In the genomic region with DNA sequence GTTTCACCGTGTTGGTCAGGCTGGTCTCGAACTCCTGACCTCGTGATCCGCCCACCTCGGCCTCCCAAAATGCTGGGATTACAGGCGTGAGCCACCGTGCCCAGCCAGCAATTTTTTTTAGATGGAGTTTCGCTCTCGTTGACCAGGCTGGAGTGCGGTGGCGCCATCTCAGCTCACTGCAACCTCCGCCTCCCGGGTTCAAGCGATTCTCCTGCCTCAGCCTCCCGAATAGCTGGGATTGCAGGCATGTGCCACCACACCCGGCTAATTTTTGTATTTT, we compare ENCODE assay signal across 12 cellular contexts. TPM values are rescaled to one million over a fixed set of nuclear protein-coding genes. Genes with fewer than 3 reads are reported as not detected.
A peak's percentile ranks its signal among the peaks of the same experiment; 100 is the strongest.
DNase-seq lines count a peak whose midpoint lies in the region; ATAC-seq and TF ChIP-seq lines count a peak whose summit lies in the region.
"Not testable (repeated sequence)": the region's sequence is repeated elsewhere in the genome, so short reads cannot be mapped to it uniquely, and the experiment has no call there.
"Had no signal": no experiment of that assay in that cellular context is flagged by ENCODE, and none has a peak within 500 bp of the region (broad histone marks: within the 10 kb centered on the region; RNA-seq: fewer than 3 reads in every experiment).

No MANE protein-coding gene starts in this region.

- H3K9me3 ChIP-seq in PC-9 (ENCODE audit: insufficient read depth, low read depth); endodermal cell (ENCODE audit: control insufficient read depth, low read length): not testable (repeated sequence)

- not testable (repeated sequence) for H3K9me2 ChIP-seq in GM23338 (ENCODE audit: insufficient read depth); PC-9 (ENCODE audit: insufficient read depth)

- not testable (repeated sequence) for H3K9ac ChIP-seq in endodermal cell (ENCODE audit: extremely low read depth, low read length, poor library complexity, severe bottlenecking)

- H3K4me2 ChIP-seq in GM23338, result peak overlapping the region; percentile 92
- H3K4me2 ChIP-seq in PC-9, result peak overlapping the region; percentile 79

- H4K20me1 ChIP-seq in GM23338 (replicated peaks; ENCODE audit: insufficient read depth) (peaks cover 36% of the 10 kb centered on the region), PC-9 (ENCODE audit: insufficient read depth) (peaks cover 43% of the 10 kb centered on the region)

- POLR2A ChIA-PET in PC-9 (lab: Charles Lee; ENCODE audit: unreplicated experiment); naive thymus-derived CD8-positive, alpha-beta T cell (lab: Charles Lee): not testable (repeated sequence)
- POLR2A ChIA-PET in activated CD4-positive, alpha-beta memory T cell treated with anti-CD3 and anti-CD28 coated beads, Interleukin-2, amount 10 ng/mL, durations not matched to agents 7 days and 5 days (lab: Charles Lee), result interaction anchor here (0.9 to 1.3 kb wide), 3 partner anchors 9 to 25 kb away, joined by 3 to 4 read pairs (median 3); no protein-coding TSS in a partner anchor

- H3K27me3 ChIP-seq in GM23338 (ENCODE audit: insufficient read depth); PC-9 (ENCODE audit: insufficient read depth, low read depth); endodermal cell (ENCODE audit: control insufficient read depth, insufficient read depth, low read length, poor library complexity, severe bottlenecking): not testable (repeated sequence)

- not testable (repeated sequence) for DNase-seq in AG10803 (ENCODE audit: low read depth); GM23338 (ENCODE audit: low spot score); PC-9; activated CD4-positive, alpha-beta memory T cell treated with anti-CD3 and anti-CD28 coated beads, Interleukin-2, amount 10 ng/mL, durations not matched to agents 7 days and 5 days; endodermal cell; naive thymus-derived CD8-positive, alpha-beta T cell; stimulated activated effector memory CD8-positive, alpha-beta T cell treated with anti-CD3 and anti-CD28 coated beads, Interleukin-12 subunit alpha, Interleukin-12 subunit beta, amount 100 ng/mL, for 72 hours (ENCODE audit: low spot score in 2 of 2)

- H2AFZ ChIP-seq in GM23338, PC-9: not testable (repeated sequence)

- H3K79me2 ChIP-seq in GM23338 (replicated peaks; ENCODE audit: insufficient read depth) (peaks cover 63% of the 10 kb centered on the region), PC-9 (ENCODE audit: low read depth) (peaks cover 64% of the 10 kb centered on the region)

- H3K9me3 Mint-ChIP-seq in GM23338; activated CD4-positive, alpha-beta memory T cell treated with anti-CD3 and anti-CD28 coated beads, Interleukin-2, amount 10 ng/mL, durations not matched to agents 7 days and 5 days; activated naive CD8-positive, alpha-beta T cell (ENCODE audit: low read depth); endodermal cell; naive thymus-derived CD8-positive, alpha-beta T cell; stimulated activated effector memory CD8-positive, alpha-beta T cell treated with anti-CD3 and anti-CD28 coated beads, Interleukin-12 subunit alpha, Interleukin-12 subunit beta, amount 100 ng/mL, for 72 hours: not testable (repeated sequence)

- H3K4me3 ChIP-seq in AG10803 (ENCODE audit: low read length) (peak overlapping the region; percentile 93; the same call in 1 of the 2 replicates), GM23338 (peak overlapping the region; percentile 90; the same call in 1 of the 2 replicates), PC-9 (peak overlapping the region; percentile 98; the same call in 1 of the 2 replicates)
- not testable (repeated sequence) for H3K4me3 ChIP-seq in endodermal cell (ENCODE audit: low read length)

- peak overlapping the region; percentile 97 for H3K4me3 Mint-ChIP-seq in GM23338
- H3K4me3 Mint-ChIP-seq in activated CD4-positive, alpha-beta memory T cell treated with anti-CD3 and anti-CD28 coated beads, Interleukin-2, amount 10 ng/mL, durations not matched to agents 7 days and 5 days, result peak overlapping the region; percentile 98
- H3K4me3 Mint-ChIP-seq in activated naive CD8-positive, alpha-beta T cell, result peak overlapping the region; percentile 97
- peak overlapping the region; percentile 92 for H3K4me3 Mint-ChIP-seq in endodermal cell
- peak overlapping the region in 8 of 10 donors; percentile 45 to 99 (median 95) for H3K4me3 Mint-ChIP-seq in naive thymus-derived CD8-positive, alpha-beta T cell
- peak overlapping the region; percentile 96 for H3K4me3 Mint-ChIP-seq in stimulated activated effector memory CD8-positive, alpha-beta T cell treated with anti-CD3 and anti-CD28 coated beads, Interleukin-12 subunit alpha, Interleukin-12 subunit beta, amount 100 ng/mL, for 72 hours

- WGBS in endodermal cell (ENCODE audit: insufficient coverage in 1 of 2, insufficient read length in 1 of 2), 2 experiments, result 89 to 94% methylated on average over 13 to 16 of the region's 16 CpGs

- not testable (repeated sequence) for ATAC-seq in GM23338; naive thymus-derived CD8-positive, alpha-beta T cell; stimulated activated effector memory CD8-positive, alpha-beta T cell treated with anti-CD3 and anti-CD28 coated beads, Interleukin-12 subunit alpha, Interleukin-12 subunit beta, amount 100 ng/mL, for 72 hours

- H3K36me3 ChIP-seq in GM23338 (ENCODE audit: insufficient read depth) (peaks cover 14% of the 10 kb centered on the region; the same call in 1 of the 2 replicates), PC-9 (ENCODE audit: low read depth) (peaks cover 26% of the 10 kb centered on the region), endodermal cell (ENCODE audit: control insufficient read depth, insufficient read depth, low read length) (peaks cover 22% of the 10 kb centered on the region)

- intact Hi-C loops in PC-9 (cut with micrococcal nuclease; ENCODE audit: unreplicated experiment), result loop anchor here (10.0 kb wide), 1 partner anchor 151 kb away; no protein-coding TSS in a partner anchor

- CTCF ChIA-PET in PC-9 (lab: Charles Lee); activated CD4-positive, alpha-beta memory T cell treated with anti-CD3 and anti-CD28 coated beads, Interleukin-2, amount 10 ng/mL, durations not matched to agents 7 days and 5 days (lab: Charles Lee): not testable (repeated sequence)

- not testable (repeated sequence) for BruUV-seq in PC-9 (replicated peaks; lab: Mats Ljungman, UMichigan)

- H3K27me3 Mint-ChIP-seq in GM23338 (ENCODE audit: insufficient read depth, low read depth, poor library complexity), result peaks cover 25% of the 10 kb centered on the region
- H3K27me3 Mint-ChIP-seq in activated CD4-positive, alpha-beta memory T cell treated with anti-CD3 and anti-CD28 coated beads, Interleukin-2, amount 10 ng/mL, durations not matched to agents 7 days and 5 days; activated naive CD8-positive, alpha-beta T cell; endodermal cell (ENCODE audit: insufficient read depth); naive thymus-derived CD8-positive, alpha-beta T cell: not testable (repeated sequence)

- H3K36me3 Mint-ChIP-seq in GM23338 (ENCODE audit: low read depth) (peaks cover 49% of the 10 kb centered on the region), endodermal cell (ENCODE audit: low read depth) (peaks cover 14% of the 10 kb centered on the region)
- H3K36me3 Mint-ChIP-seq in activated CD4-positive, alpha-beta memory T cell treated with anti-CD3 and anti-CD28 coated beads, Interleukin-2, amount 10 ng/mL, durations not matched to agents 7 days and 5 days (ENCODE audit: low read depth), result peaks cover 26% of the 10 kb centered on the region
- H3K36me3 Mint-ChIP-seq in activated naive CD8-positive, alpha-beta T cell, result not testable (repeated sequence)
- peaks cover 0 to 12% (median 1%) of the 10 kb centered on the region in 3 donors for H3K36me3 Mint-ChIP-seq in naive thymus-derived CD8-positive, alpha-beta T cell
- H3K36me3 Mint-ChIP-seq in stimulated activated effector memory CD8-positive, alpha-beta T cell treated with anti-CD3 and anti-CD28 coated beads, Interleukin-12 subunit alpha, Interleukin-12 subunit beta, amount 100 ng/mL, for 72 hours, result peaks cover 64% of the 10 kb centered on the region

- H3K4me1 Mint-ChIP-seq in GM23338 (peaks cover 19% of the 10 kb centered on the region), endodermal cell (peaks cover 11% of the 10 kb centered on the region)
- H3K4me1 Mint-ChIP-seq in activated CD4-positive, alpha-beta memory T cell treated with anti-CD3 and anti-CD28 coated beads, Interleukin-2, amount 10 ng/mL, durations not matched to agents 7 days and 5 days, result peaks cover 45% of the 10 kb centered on the region
- H3K4me1 Mint-ChIP-seq in activated naive CD8-positive, alpha-beta T cell (ENCODE audit: low read depth), result peaks cover 23% of the 10 kb centered on the region
- peaks cover 9 to 33% (median 25%) of the 10 kb centered on the region in 4 donors for H3K4me1 Mint-ChIP-seq in naive thymus-derived CD8-positive, alpha-beta T cell
- H3K4me1 Mint-ChIP-seq in stimulated activated effector memory CD8-positive, alpha-beta T cell treated with anti-CD3 and anti-CD28 coated beads, Interleukin-12 subunit alpha, Interleukin-12 subunit beta, amount 100 ng/mL, for 72 hours, result peaks cover 12% of the 10 kb centered on the region

- not testable (repeated sequence) for H3K27ac ChIP-seq in GM23338 (ENCODE audit: low read depth); PC-9; endodermal cell (ENCODE audit: low read depth, low read length)

- not testable (repeated sequence) for H3F3A ChIP-seq in GM23338 (replicated peaks; ENCODE audit: low read depth)
- H3F3A ChIP-seq in PC-9 (ENCODE audit: insufficient read depth, low read depth), result peaks cover 29% of the 10 kb centered on the region

- TF ChIP-seq CTCF in AG10803 (conservative IDR thresholded peaks at IDR 0.05; ENCODE audit: low read length); GM23338 (conservative IDR thresholded peaks at IDR 0.05; ENCODE audit: low read depth in 2 of 2); PC-9 (conservative IDR thresholded peaks at IDR 0.05); endodermal cell (conservative IDR thresholded peaks at IDR 0.05): not testable (repeated sequence)

- peaks cover 15% of the 10 kb centered on the region; the same call in 1 of the 2 replicates for H3K4me1 ChIP-seq in GM23338 (ENCODE audit: insufficient read depth)
- peaks cover 25% of the 10 kb centered on the region for H3K4me1 ChIP-seq in PC-9 (replicated peaks; ENCODE audit: insufficient read depth)
- H3K4me1 ChIP-seq in endodermal cell (ENCODE audit: control insufficient read depth, insufficient read depth, low read length), result not testable (repeated sequence)

- peak overlapping the region; percentile 100 for H3K27ac Mint-ChIP-seq in GM23338
- H3K27ac Mint-ChIP-seq in activated CD4-positive, alpha-beta memory T cell treated with anti-CD3 and anti-CD28 coated beads, Interleukin-2, amount 10 ng/mL, durations not matched to agents 7 days and 5 days, result peak overlapping the region; percentile 97
- H3K27ac Mint-ChIP-seq in activated naive CD8-positive, alpha-beta T cell, result peak overlapping the region; percentile 99
- not testable (repeated sequence) for H3K27ac Mint-ChIP-seq in endodermal cell; naive thymus-derived CD8-positive, alpha-beta T cell
- peak overlapping the region; percentile 99 for H3K27ac Mint-ChIP-seq in stimulated activated effector memory CD8-positive, alpha-beta T cell treated with anti-CD3 and anti-CD28 coated beads, Interleukin-12 subunit alpha, Interleukin-12 subunit beta, amount 100 ng/mL, for 72 hours

RNA-seq across cellular contexts. Expression of gene XPOT, which starts 2.0 kb away (rescaled TPM):
- 139 and 145 TPM in 2 replicates for total RNA-seq in GM23338 (2014; rRNA removed; shearing (Covaris generic))
- 53.6 and 58.7 TPM in 2 replicates for polyA plus RNA-seq in GM23338 (2016; fragmentation: Nextera tagmentation; extraction: Ambion mirVana)
- 95.6 and 122 TPM in 2 replicates for total RNA-seq in PC-9 (2021)
- total RNA-seq in activated CD4-positive, alpha-beta memory T cell treated with anti-CD3 and anti-CD28 coated beads, Interleukin-2, amount 10 ng/mL, durations not matched to agents 7 days and 5 days, result 100 to 1,000 TPM; 119 to 122 TPM
- 100 to 1,000 TPM in 1 of 2 donors, 10 to 100 TPM in 1; 94.9 to 100 TPM for total RNA-seq in endodermal cell
- 70.8 TPM for polyA plus RNA-seq in endodermal cell (2013, experiment 1 of 2)
- polyA plus RNA-seq in endodermal cell (2013, experiment 2 of 2), result 56.6 TPM
- 100 to 1,000 TPM; 100 to 106 TPM for total RNA-seq in naive thymus-derived CD8-positive, alpha-beta T cell
- polyA plus RNA-seq in naive thymus-derived CD8-positive, alpha-beta T cell, result 10 to 100 TPM; 23.6 to 35.8 (median 32.1) TPM

RNA-seq across cellular contexts. Expression of gene C12orf56, which starts 15.7 kb away (rescaled TPM):
- total RNA-seq in GM23338 (2014; rRNA removed; shearing (Covaris generic)), result 4.6 and 9.3 TPM in 2 replicates
- 6.4 and 8.1 TPM in 2 replicates for polyA plus RNA-seq in GM23338 (2016; fragmentation: Nextera tagmentation; extraction: Ambion mirVana)
- total RNA-seq in PC-9 (2021) (not detected in 2 replicates), endodermal cell (1 to 10 TPM in 1 of 2 donors, under 1 TPM in 1; 0.77 to 3.0 TPM)
- total RNA-seq in activated CD4-positive, alpha-beta memory T cell treated with anti-CD3 and anti-CD28 coated beads, Interleukin-2, amount 10 ng/mL, durations not matched to agents 7 days and 5 days, result under 1 TPM in 1 of 2 experiments, not detected in 1; 0.40 TPM
- 0.75 TPM for polyA plus RNA-seq in endodermal cell (2013, experiment 1 of 2)
- 0.41 TPM for polyA plus RNA-seq in endodermal cell (2013, experiment 2 of 2)
- not detected for total RNA-seq in naive thymus-derived CD8-positive, alpha-beta T cell
- polyA plus RNA-seq in naive thymus-derived CD8-positive, alpha-beta T cell, result under 1 TPM in 1 of 3 donors, not detected in 2; 0.08 TPM
- total RNA-seq: adrenal gland, Daoy, lung microvascular endothelial cell, right lobe of liver had no signal

RNA-seq across cellular contexts. Expression of gene TBK1, which starts 45.7 kb away (rescaled TPM):
- 26.3 and 29.9 TPM in 2 replicates for total RNA-seq in GM23338 (2014; rRNA removed; shearing (Covaris generic))
- polyA plus RNA-seq in GM23338 (2016; fragmentation: Nextera tagmentation; extraction: Ambion mirVana), result 15.8 and 21.7 TPM in 2 replicates
- 18.0 and 26.2 TPM in 2 replicates for total RNA-seq in PC-9 (2021)
- total RNA-seq in activated CD4-positive, alpha-beta memory T cell treated with anti-CD3 and anti-CD28 coated beads, Interleukin-2, amount 10 ng/mL, durations not matched to agents 7 days and 5 days, result 10 to 100 TPM; 34.1 to 36.0 TPM
- total RNA-seq in endodermal cell, result 10 to 100 TPM; 23.9 to 25.1 TPM
- 16.7 TPM for polyA plus RNA-seq in endodermal cell (2013, experiment 1 of 2)
- polyA plus RNA-seq in endodermal cell (2013, experiment 2 of 2), result 16.9 TPM
- total RNA-seq in naive thymus-derived CD8-positive, alpha-beta T cell, result 10 to 100 TPM; 12.4 to 15.2 TPM
- polyA plus RNA-seq in naive thymus-derived CD8-positive, alpha-beta T cell, result 1 to 10 TPM; 6.1 to 9.7 (median 6.6) TPM
